ENCODE assay signal across 8 cellular contexts in genomic region chr7:36986429-36987362, GRCh38.
A peak's percentile ranks its signal among the peaks of the same experiment; 100 is the strongest.
DNase-seq lines count a peak whose midpoint lies in the region; ATAC-seq and TF ChIP-seq lines count a peak whose summit lies in the region.

No MANE protein-coding gene starts in this region.

- peaks cover 9% of the 10 kb centered on the region for H3K4me1 ChIP-seq in HUES64 (ENCODE audit: insufficient read depth, low read length)

- WGBS in HUES64 = 36% methylated on average over 14 of the region's 14 CpGs

- no peaks in the 10 kb centered on the region for H3K27me3 ChIP-seq in HUES64 (ENCODE audit: insufficient read depth, low read length)

- peaks cover 0 to 26% of the 10 kb centered on the region in 2 donors for H3K36me3 Mint-ChIP-seq in activated naive CD4-positive, alpha-beta T cell treated with anti-CD3 and anti-CD28 coated beads, Interleukin-2, amount 50 U/mL, for 72 hours

- H3K27ac ChIP-seq in HUES64 (ENCODE audit: low read depth, low read length) = peak overlapping the region; percentile 40; the same call in 1 of the 2 replicates

- H3K4me3 ChIP-seq in GM12864 (ENCODE audit: low read depth, low read length) = no peak overlapping the region
- H3K4me3 ChIP-seq in HUES64 (ENCODE audit: low read length) = no peak overlapping the region; the same call in 1 of the 2 replicates

- H3K9me3 ChIP-seq in HUES64 (ENCODE audit: insufficient read depth, low read depth, low read length) = no peaks in the 10 kb centered on the region

- no peaks in the 10 kb centered on the region for H3K36me3 ChIP-seq in HUES64 (ENCODE audit: insufficient read depth, low read length)

- ATAC-seq in activated naive CD4-positive, alpha-beta T cell treated with anti-CD3 and anti-CD28 coated beads, Interleukin-2, amount 50 U/mL, for 72 hours = peak; percentile 35 to 45
- ATAC-seq in Right ventricle myocardium inferior (peak; percentile 64), GM21825 (IDR thresholded peaks at IDR 0.05; ENCODE audit: unreplicated experiment) (no peak), GM21367 (IDR thresholded peaks at IDR 0.05; ENCODE audit: unreplicated experiment) (no peak)

- no peak overlapping the region for H3K9ac ChIP-seq in HUES64 (ENCODE audit: low read depth, low read length)

- intact Hi-C loops in Right ventricle myocardium inferior (cut with DNase I) = loop anchor here (1.0 to 2.0 kb wide), 2 partner anchors 196 to 212 kb away; no protein-coding TSS in a partner anchor
- intact Hi-C loops in posterior cingulate gyrus (cut with DNase I) = loop anchor here (5.0 kb wide), 2 partner anchors 196 to 211 kb away; no protein-coding TSS in a partner anchor

- DNase-seq in GM12864 (ENCODE audit: low read depth) (no peak), SHP77 treated with DMSO at 0.1 percent for 48 hours (lab: John Stamatoyannopoulos, UW) (peak; percentile 17), Right ventricle myocardium inferior (ENCODE audit: missing footprints) (no peak), posterior cingulate gyrus (peak; percentile 50 to 95 (median 80))
- DNase-seq in activated naive CD4-positive, alpha-beta T cell treated with anti-CD3 and anti-CD28 coated beads, Interleukin-2, amount 50 U/mL, for 72 hours (ENCODE audit: low spot score in 2 of 2) = peak in 1 of 2 donors; percentile 73

- no peak overlapping the region for H3K27ac Mint-ChIP-seq in activated naive CD4-positive, alpha-beta T cell treated with anti-CD3 and anti-CD28 coated beads, Interleukin-2, amount 50 U/mL, for 72 hours

- TF ChIP-seq CTCF in GM12864 (IDR thresholded peaks at IDR 0.05; ENCODE audit: low read depth, low read length, missing control alignments) = peak; percentile 96

- H3K9me3 Mint-ChIP-seq in activated naive CD4-positive, alpha-beta T cell treated with anti-CD3 and anti-CD28 coated beads, Interleukin-2, amount 50 U/mL, for 72 hours = no peaks in the 10 kb centered on the region

Comparison
In these comparisons a context has a peak if more than half of its experiments do, and no peak if none do; other contexts are left out.
1. DNase-seq: peak in SHP77 treated with DMSO at 0.1 percent for 48 hours (single experiment) and posterior cingulate gyrus (10 of 10); none in GM12864 (single experiment) and Right ventricle myocardium inferior (single experiment).
2. ATAC-seq: peak in activated naive CD4-positive, alpha-beta T cell treated with anti-CD3 and anti-CD28 coated beads, Interleukin-2, amount 50 U/mL, for 72 hours (2 of 2) and Right ventricle myocardium inferior (single experiment); none in GM21825 (single experiment) and GM21367 (single experiment).